27 cellular contexts compared by ENCODE assay signal in genomic region chrX:136828830-136829229, GRCh38. TPM values are rescaled to one million over a fixed set of nuclear protein-coding genes. Genes with fewer than 3 reads are reported as not detected.
DNase-seq lines count a peak whose midpoint lies in the region; ATAC-seq and TF ChIP-seq lines count a peak whose summit lies in the region.
"Had no signal": no experiment of that assay in that cellular context is flagged by ENCODE, and none has a peak within 500 bp of the region (broad histone marks: within the 10 kb centered on the region; RNA-seq: fewer than 3 reads in every experiment).

No MANE protein-coding gene starts in this region.

- intact Hi-C loops in tibial artery (cut with DNase I; ENCODE audit: low total_unique reads) (no loop called here), spleen (cut with DNase I; ENCODE audit: low total_unique reads) (no loop called here)

- H3K4me1 Mint-ChIP-seq in endothelial cell (ENCODE audit: unreplicated experiment) = peaks cover 6% of the 10 kb centered on the region
- H3K4me1 Mint-ChIP-seq: activated naive CD8-positive, alpha-beta T cell treated with anti-CD3 and anti-CD28 coated beads, Interleukin-2, amount 10 ng/mL, durations not matched to agents 7 days and 5 days; B cell; GM23338; mesothelial cell of epicardium; naive thymus-derived CD4-positive, alpha-beta T cell; stimulated activated effector memory CD8-positive, alpha-beta T cell treated with anti-CD3 and anti-CD28 coated beads, Interleukin-12 subunit alpha, Interleukin-12 subunit beta, amount 100 ng/mL, for 72 hours had no signal

- peaks cover 0 to 5% (median 0%) of the 10 kb centered on the region in 3 donors for H3K36me3 ChIP-seq in tibial artery
- H3K36me3 ChIP-seq in spleen = no peaks in the 10 kb centered on the region

- H3K36me3 Mint-ChIP-seq in endothelial cell (ENCODE audit: low read depth, unreplicated experiment) = peaks cover 4% of the 10 kb centered on the region
- H3K36me3 Mint-ChIP-seq: stimulated activated effector memory CD8-positive, alpha-beta T cell treated with anti-CD3 and anti-CD28 coated beads, Interleukin-12 subunit alpha, Interleukin-12 subunit beta, amount 100 ng/mL, for 72 hours had no signal

- no peaks in the 10 kb centered on the region for H3K9me3 Mint-ChIP-seq in endothelial cell (ENCODE audit: unreplicated experiment)
- H3K9me3 Mint-ChIP-seq: activated naive CD8-positive, alpha-beta T cell treated with anti-CD3 and anti-CD28 coated beads, Interleukin-2, amount 10 ng/mL, durations not matched to agents 7 days and 5 days; activated T-cell treated with anti-CD3 and anti-CD28 coated beads, Interleukin-2, amount 50 U/mL, for 24 hours; GM23338; stimulated activated effector memory CD8-positive, alpha-beta T cell treated with anti-CD3 and anti-CD28 coated beads, Interleukin-12 subunit alpha, Interleukin-12 subunit beta, amount 100 ng/mL, for 72 hours had no signal

- ATAC-seq in GM18861 (IDR thresholded peaks at IDR 0.05; ENCODE audit: unreplicated experiment) (no peak), GM18502 (IDR thresholded peaks at IDR 0.05; ENCODE audit: poor library complexity, unreplicated experiment) (no peak)
- ATAC-seq: GM23338; naive thymus-derived CD4-positive, alpha-beta T cell; Panc1; stimulated activated effector memory CD8-positive, alpha-beta T cell treated with anti-CD3 and anti-CD28 coated beads, Interleukin-12 subunit alpha, Interleukin-12 subunit beta, amount 100 ng/mL, for 72 hours had no signal

- H3K27ac Mint-ChIP-seq in endothelial cell (ENCODE audit: unreplicated experiment) = peak overlapping the region; percentile 37
- H3K27ac Mint-ChIP-seq: activated naive CD8-positive, alpha-beta T cell treated with anti-CD3 and anti-CD28 coated beads, Interleukin-2, amount 10 ng/mL, durations not matched to agents 7 days and 5 days; activated T-cell treated with anti-CD3 and anti-CD28 coated beads, Interleukin-2, amount 50 U/mL, for 24 hours; B cell; GM23338; mesothelial cell of epicardium; naive thymus-derived CD4-positive, alpha-beta T cell; stimulated activated effector memory CD8-positive, alpha-beta T cell treated with anti-CD3 and anti-CD28 coated beads, Interleukin-12 subunit alpha, Interleukin-12 subunit beta, amount 100 ng/mL, for 72 hours had no signal

- 32 to 63% (median 53%) methylated on average over 1 of the region's 1 CpG for WGBS in spleen, 5 donors

- TF ChIP-seq CTCF in endothelial cell (IDR thresholded peaks at IDR 0.05; ENCODE audit: unreplicated experiment) (no peak), tibial artery (IDR thresholded peaks at IDR 0.05) (no peak), spleen (IDR thresholded peaks at IDR 0.05 in 8 of 11, conservative IDR thresholded peaks at IDR 0.05 in 3 of 11) (no peak)

- H3K27ac ChIP-seq in tibial artery (no peak overlapping the region), spleen (peak overlapping the region in 3 of 8 donors; percentile 9 to 31 (median 23))

- no peak overlapping the region for H3K4me3 ChIP-seq in tibial artery
- H3K4me3 ChIP-seq in spleen = no peak overlapping the region
- H3K4me3 ChIP-seq: GM23338 had no signal

- H3K27me3 Mint-ChIP-seq in endothelial cell (ENCODE audit: unreplicated experiment) = no peaks in the 10 kb centered on the region
- H3K27me3 Mint-ChIP-seq: activated naive CD8-positive, alpha-beta T cell treated with anti-CD3 and anti-CD28 coated beads, Interleukin-2, amount 10 ng/mL, durations not matched to agents 7 days and 5 days; B cell; naive thymus-derived CD4-positive, alpha-beta T cell had no signal

- H3K4me3 Mint-ChIP-seq in endothelial cell (ENCODE audit: unreplicated experiment) = no peak overlapping the region
- H3K4me3 Mint-ChIP-seq: activated naive CD8-positive, alpha-beta T cell treated with anti-CD3 and anti-CD28 coated beads, Interleukin-2, amount 10 ng/mL, durations not matched to agents 7 days and 5 days; activated T-cell treated with anti-CD3 and anti-CD28 coated beads, Interleukin-2, amount 50 U/mL, for 24 hours; B cell; GM23338; mesothelial cell of epicardium; naive thymus-derived CD4-positive, alpha-beta T cell; stimulated activated effector memory CD8-positive, alpha-beta T cell treated with anti-CD3 and anti-CD28 coated beads, Interleukin-12 subunit alpha, Interleukin-12 subunit beta, amount 100 ng/mL, for 72 hours had no signal

- H3K9me3 ChIP-seq in tibial artery = no peaks in the 10 kb centered on the region
- H3K9me3 ChIP-seq in spleen = no peaks in the 10 kb centered on the region

- H3K4me1 ChIP-seq in tibial artery (no peaks in the 10 kb centered on the region), spleen (peaks cover 0 to 9% (median 0%) of the 10 kb centered on the region in 6 donors)

- no peak for TF ChIP-seq POLR2A in spleen (IDR thresholded peaks at IDR 0.05)

- no peaks in the 10 kb centered on the region for H3K27me3 ChIP-seq in tibial artery
- no peaks in the 10 kb centered on the region for H3K27me3 ChIP-seq in spleen (replicated peaks in 1 of 7)

- peak; percentile 20 for DNase-seq in Ammon's horn (ENCODE audit: low spot score)
- DNase-seq in GDM1 (lab: John Stamatoyannopoulos, UW) = peak; percentile 42
- peak; percentile 43 for DNase-seq in NOMO-1 treated with dmso at 0.1 percent for 144 hours (lab: John Stamatoyannopoulos, UW; ENCODE audit: unreplicated experiment)
- DNase-seq in endothelial cell (ENCODE audit: low spot score) = peak; percentile 2
- DNase-seq in tibial artery = no peak
- DNase-seq in spleen = no peak
- DNase-seq: activated CD4-positive, CD25-positive, alpha-beta regulatory T cell; activated gamma-delta T cell treated with Interleukin-2 at 50 U/mL for 16 hours; activated naive CD8-positive, alpha-beta T cell treated with anti-CD3 and anti-CD28 coated beads, Interleukin-2, amount 10 ng/mL, durations not matched to agents 7 days and 5 days; activated T-cell treated with anti-CD3 and anti-CD28 coated beads, Interleukin-2, amount 50 U/mL, for 24 hours; aorta; effector memory CD4-positive, alpha-beta T cell; naive thymus-derived CD4-positive, alpha-beta T cell; NCI-H1417 treated with DMSO at 0.1 percent for 48 hours; NCI-H2081; NCI-H2227 treated with DMSO at 0.1 percent for 48 hours; NCI-H526; Right ventricle myocardium superior; trophoblast cell had no signal

RNA-seq across cellular contexts. Expression of gene ARHGEF6, which starts 48.1 kb away (rescaled TPM):
- 18.8 TPM for total RNA-seq in endothelial cell (ENCODE audit: unreplicated experiment)
- total RNA-seq in spleen = 10 to 100 TPM; 48.2 to 70.1 (median 63.7) TPM
- polyA plus RNA-seq in spleen = 10 to 100 TPM; 13.1 to 17.7 (median 16.4) TPM
- total RNA-seq: HT-29 had no signal

RNA-seq across cellular contexts. Expression of gene RBMX, which starts 51.7 kb away (rescaled TPM):
- total RNA-seq in endothelial cell (ENCODE audit: unreplicated experiment) (267 TPM), spleen (100 to 1,000 TPM; 132 to 286 (median 185) TPM)
- 100 to 1,000 TPM; 111 to 122 (median 114) TPM for polyA plus RNA-seq in spleen

Comparison
In these comparisons a context has a peak if more than half of its experiments do, and no peak if none do; other contexts are left out.
1. DNase-seq: peak in Ammon's horn (single experiment), GDM1 (single experiment), NOMO-1 treated with dmso at 0.1 percent for 144 hours (single experiment) and endothelial cell (single experiment); none in tibial artery (0 of 2) and spleen (single experiment).